Comparison of ENCODE assay signal across 33 cellular contexts in genomic region chr2:223218587-223219178, GRCh38.
"Had no signal": no experiment of that assay in that cellular context is flagged by ENCODE, and none has a peak within 500 bp of the region (broad histone marks: within the 10 kb centered on the region; RNA-seq: fewer than 3 reads in every experiment).

No MANE protein-coding gene starts in this region.

- FAIRE-seq: bronchial epithelial cell, TTC549 had no signal

- H3K36me3 ChIP-seq: ascending aorta, cardiac muscle cell, WERI-Rb-1 had no signal

- H3K27me3 ChIP-seq: ascending aorta, cardiac muscle cell had no signal

- ATAC-seq: activated CD4-positive, alpha-beta T cell treated with anti-CD3 and anti-CD28 coated beads for 36 hours; activated CD4-positive, CD25-positive, alpha-beta regulatory T cell treated with anti-CD3 and anti-CD28 coated beads, Interleukin-2, amount 50 U/mL, for 24 hours; activated CD8-positive, alpha-beta memory T cell treated with anti-CD3 and anti-CD28 coated beads, Interleukin-2, amount 10 ng/mL, durations not matched to agents 7 days and 5 days; activated CD8-positive, alpha-beta T cell treated with anti-CD3 and anti-CD28 coated beads, Interleukin-2, amount 10 ng/mL, durations not matched to agents 7 days and 5 days; activated naive CD8-positive, alpha-beta T cell treated with anti-CD3 and anti-CD28 coated beads, Interleukin-2, amount 50 U/mL, for 24 hours; WTC11 had no signal

- H3K4me1 ChIP-seq: ascending aorta had no signal

- H3K27ac ChIP-seq: ascending aorta, cardiac muscle cell, WERI-Rb-1 had no signal

- H3K4me3 ChIP-seq: ascending aorta, cardiac muscle cell had no signal

- DNase-seq: activated CD4-positive, alpha-beta memory T cell treated with anti-CD3 and anti-CD28 coated beads, Interleukin-2, amount 10 ng/mL, durations not matched to agents 7 days and 5 days; activated CD4-positive, alpha-beta T cell treated with anti-CD3 and anti-CD28 coated beads for 1 hour; activated CD4-positive, alpha-beta T cell treated with anti-CD3 and anti-CD28 coated beads for 36 hours; activated CD4-positive, alpha-beta T cell treated with anti-CD3 and anti-CD28 coated beads for 48 hours; activated CD4-positive, alpha-beta T cell treated with anti-CD3 and anti-CD28 coated beads, Interleukin-2, amount 10 ng/mL, durations not matched to agents 7 days and 5 days; activated CD4-positive, alpha-beta T cell treated with anti-CD3 and anti-CD28 coated beads, Interleukin-2, amount 50 U/mL, for 48 hours; activated CD4-positive, CD25-positive, alpha-beta regulatory T cell; activated CD8-positive, alpha-beta memory T cell treated with anti-CD3 and anti-CD28 coated beads for 24 hours; activated CD8-positive, alpha-beta memory T cell treated with anti-CD3 and anti-CD28 coated beads, Interleukin-2, amount 10 ng/mL, durations not matched to agents 7 days and 5 days; activated CD8-positive, alpha-beta memory T cell treated with anti-CD3 and anti-CD28 coated beads, Interleukin-2, amount 50 U/mL, for 48 hours; activated CD8-positive, alpha-beta T cell treated with anti-CD3 and anti-CD28 coated beads, Interleukin-2, amount 10 ng/mL, durations not matched to agents 7 days and 5 days; activated effector memory CD4-positive, alpha-beta T cell treated with Interleukin-2 at 50 U/mL for 16 hours; activated gamma-delta T cell; activated naive CD4-positive, alpha-beta T cell treated with anti-CD3 and anti-CD28 coated beads, Interleukin-2, amount 10 ng/mL, durations not matched to agents 7 days and 5 days; activated naive CD4-positive, alpha-beta T cell treated with Interleukin-2 at 50 U/mL for 16 hours; activated naive CD8-positive, alpha-beta T cell treated with anti-CD3 and anti-CD28 coated beads, Interleukin-2, amount 10 ng/mL, durations not matched to agents 7 days and 5 days; activated naive CD8-positive, alpha-beta T cell treated with anti-CD3 and anti-CD28 coated beads, Interleukin-2, amount 50 U/mL, for 24 hours; activated T-cell treated with anti-CD3 and anti-CD28 coated beads, Interleukin-2, amount 50 U/mL, for 24 hours; activated T-cell treated with anti-CD3 and anti-CD28 coated beads, Interleukin-2, amount 50 U/mL, for 48 hours; amygdala; anterior cingulate cortex; caudate nucleus; cerebellar nuclear complex; T-helper 1 cell; T-helper 2 cell; T-helper 9 cell; WERI-Rb-1 had no signal

- H3K9me3 ChIP-seq: ascending aorta had no signal
